6 cellular contexts compared by ENCODE assay signal in the genomic region with DNA sequence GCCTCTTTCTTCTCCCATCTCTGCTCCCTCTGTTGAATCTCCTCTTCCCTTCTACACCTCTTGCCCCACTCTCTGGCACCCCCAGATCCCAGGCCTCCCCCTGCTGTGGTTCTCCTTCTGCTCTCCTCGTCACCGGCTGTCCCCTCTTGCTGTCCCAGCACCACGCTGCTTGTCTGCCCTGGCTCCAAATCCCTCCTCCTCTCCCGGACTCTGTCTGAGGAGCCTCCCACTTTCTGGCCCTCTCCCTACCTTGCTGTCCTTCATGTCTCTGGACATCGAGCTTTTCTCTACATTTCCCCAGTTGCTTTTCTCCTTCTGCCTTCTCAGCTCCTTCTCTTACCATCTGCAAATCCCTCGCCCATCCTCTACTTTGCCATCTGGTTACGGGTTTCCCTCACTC. TPM values are rescaled to one million over a fixed set of nuclear protein-coding genes. Genes with fewer than 3 reads are reported as not detected.
DNase-seq lines count a peak whose midpoint lies in the region; ATAC-seq and TF ChIP-seq lines count a peak whose summit lies in the region.

No MANE protein-coding gene starts in this region.

- no peak for DNase-seq in Jurkat, Clone E6-1 (ENCODE audit: low read depth, low spot score)
- peak; percentile 11 for DNase-seq in prostate gland (ENCODE audit: low spot score)
- DNase-seq in NCI-H2081 (lab: John Stamatoyannopoulos, UW): no peak
- no peak for DNase-seq in T1000 (lab: John Stamatoyannopoulos, UW)

- 9% methylated on average over 7 of the region's 7 CpGs for WGBS in prostate gland

- peaks cover 19% of the 10 kb centered on the region for H3K4me1 Mint-ChIP-seq in dendritic cell treated with granulocyte-macrophage colony-stimulating factor and Interleukin-4, amounts not matched to agents 40 ng/mL and 50 ng/mL, for 4 days (ENCODE audit: low read depth)

- no peak for TF ChIP-seq CTCF in prostate gland (IDR thresholded peaks at IDR 0.05)

- no peaks in the 10 kb centered on the region for H3K27me3 ChIP-seq in prostate gland (replicated peaks; ENCODE audit: insufficient read depth)

- TF ChIP-seq POLR2A in prostate gland (IDR thresholded peaks at IDR 0.05): no peak

- H3K27me3 Mint-ChIP-seq in dendritic cell treated with granulocyte-macrophage colony-stimulating factor and Interleukin-4, amounts not matched to agents 40 ng/mL and 50 ng/mL, for 4 days: peaks cover 2% of the 10 kb centered on the region

- no peaks in the 10 kb centered on the region for H3K9me3 ChIP-seq in prostate gland

- peak overlapping the region; percentile 80 for H3K4me3 Mint-ChIP-seq in dendritic cell treated with granulocyte-macrophage colony-stimulating factor and Interleukin-4, amounts not matched to agents 40 ng/mL and 50 ng/mL, for 4 days

- ATAC-seq in HG03460 (IDR thresholded peaks at IDR 0.05; ENCODE audit: unreplicated experiment): no peak

- peaks cover 69% of the 10 kb centered on the region for H3K9me3 Mint-ChIP-seq in dendritic cell treated with granulocyte-macrophage colony-stimulating factor and Interleukin-4, amounts not matched to agents 40 ng/mL and 50 ng/mL, for 4 days

- H3K4me1 ChIP-seq in prostate gland (replicated peaks): no peaks in the 10 kb centered on the region

- H3K27ac Mint-ChIP-seq in dendritic cell treated with granulocyte-macrophage colony-stimulating factor and Interleukin-4, amounts not matched to agents 40 ng/mL and 50 ng/mL, for 4 days: peak overlapping the region; percentile 68

- H3K4me3 ChIP-seq in Jurkat, Clone E6-1 (ENCODE audit: low read length): peak overlapping the region; percentile 45; the same call in 1 of the 2 replicates
- peak overlapping the region; percentile 54 to 59 for H3K4me3 ChIP-seq in prostate gland

- peaks cover 60% of the 10 kb centered on the region for H3K36me3 Mint-ChIP-seq in dendritic cell treated with granulocyte-macrophage colony-stimulating factor and Interleukin-4, amounts not matched to agents 40 ng/mL and 50 ng/mL, for 4 days (ENCODE audit: low read depth)

- H3K27ac ChIP-seq in prostate gland: peak overlapping the region; percentile 73 to 74

- H3K36me3 ChIP-seq in prostate gland: no peaks in the 10 kb centered on the region

- intact Hi-C loops in dendritic cell treated with granulocyte-macrophage colony-stimulating factor and Interleukin-4, amounts not matched to agents 40 ng/mL and 50 ng/mL, for 4 days (cut with micrococcal nuclease): loop anchor here (5.0 kb wide), 1 partner anchor 35 kb away; the partner anchor contains the start of gene ZNF665
- intact Hi-C loops in prostate gland (cut with DNase I): loop anchor here (10.0 kb wide), 1 partner anchor 53 kb away; the partner anchor contains the start of gene ZNF160

RNA-seq across cellular contexts. Expression of gene ZNF347, which starts 1.3 kb away (rescaled TPM):
- polyA plus RNA-seq in Jurkat, Clone E6-1 (2012; ENCODE audit: insufficient read depth, insufficient read length): not detected
- 10 to 100 TPM in 1 of 2 donors, 1 to 10 TPM in 1; 9.3 to 14.4 TPM for total RNA-seq in prostate gland

RNA-seq across cellular contexts. Expression of gene ZNF415, which starts 24.9 kb away (rescaled TPM):
- not detected for polyA plus RNA-seq in Jurkat, Clone E6-1 (2012; ENCODE audit: insufficient read depth, insufficient read length)
- total RNA-seq in prostate gland: 10 to 100 TPM; 13.7 to 22.8 TPM

RNA-seq across cellular contexts. Expression of gene ZNF665, which starts 35.6 kb away (rescaled TPM):
- polyA plus RNA-seq in Jurkat, Clone E6-1 (2012; ENCODE audit: insufficient read depth, insufficient read length): not detected
- total RNA-seq in prostate gland: 10 to 100 TPM in 1 of 2 donors, 1 to 10 TPM in 1; 4.7 to 26.1 TPM

RNA-seq across cellular contexts. Expression of gene ZNF160, which starts 54.4 kb away (rescaled TPM):
- polyA plus RNA-seq in Jurkat, Clone E6-1 (2012; ENCODE audit: insufficient read depth, insufficient read length): 13.5 TPM
- 10 to 100 TPM; 26.0 to 93.4 TPM for total RNA-seq in prostate gland
